ENCODE assay signal across 18 cellular contexts in the genomic region with DNA sequence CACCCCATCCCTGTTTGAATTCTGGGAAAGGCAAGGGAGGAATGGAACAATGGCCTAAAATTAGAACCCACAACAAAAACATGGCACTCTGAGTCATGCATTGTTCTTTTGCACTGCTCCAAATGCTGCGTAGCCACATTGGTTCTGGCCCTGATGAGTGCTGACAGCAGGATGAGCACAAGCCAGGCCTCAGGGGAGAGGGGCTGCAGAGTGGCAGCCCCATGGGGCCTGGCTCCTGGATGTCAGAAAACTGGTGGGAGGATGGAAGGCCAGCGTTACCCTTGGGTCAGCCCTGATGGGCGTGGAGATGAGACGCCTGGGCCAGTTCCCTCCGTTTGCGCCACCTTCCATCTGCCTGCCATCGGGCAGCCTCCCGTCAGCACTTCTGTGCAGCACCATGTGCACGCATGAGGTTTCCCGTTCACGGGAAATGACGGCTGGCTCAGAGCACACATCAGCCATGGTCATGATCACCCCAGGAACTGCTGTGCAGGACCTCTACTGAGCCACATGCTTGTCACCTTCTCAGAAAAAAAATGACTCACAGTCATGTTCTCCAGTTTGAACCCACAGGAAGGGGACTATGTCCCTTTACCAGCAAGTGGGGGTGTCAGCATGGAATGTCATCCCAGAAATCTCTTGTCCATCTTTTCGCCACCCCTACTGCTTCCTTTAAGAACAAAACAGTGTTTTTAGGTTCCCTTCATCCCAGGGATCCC.
DNase-seq lines count a peak whose midpoint lies in the region; ATAC-seq, FAIRE-seq and TF ChIP-seq lines count a peak whose summit lies in the region.
"Had no signal": no experiment of that assay in that cellular context is flagged by ENCODE, and none has a peak within 500 bp of the region (broad histone marks: within the 10 kb centered on the region; RNA-seq: fewer than 3 reads in every experiment).

No MANE protein-coding gene starts in this region.

- H3K27ac Mint-ChIP-seq in astrocyte (ENCODE audit: unreplicated experiment), result no peak overlapping the region
- no peak overlapping the region for H3K27ac Mint-ChIP-seq in activated CD4-positive, alpha-beta memory T cell treated with anti-CD3 and anti-CD28 coated beads for 36 hours

- H3K4me3 ChIP-seq in right atrium auricular region (no peak overlapping the region), astrocyte (ENCODE audit: insufficient read depth, low read depth, low read length) (no peak overlapping the region), foreskin fibroblast (ENCODE audit: low read depth in 1 of 2, low read length in 2 of 2) (no peak overlapping the region), upper lobe of right lung (no peak overlapping the region)

- POLR2A ChIA-PET in activated CD4-positive, alpha-beta memory T cell treated with anti-CD3 and anti-CD28 coated beads for 36 hours (lab: Charles Lee), result no interaction called here

- peak; percentile 11 for DNase-seq in right atrium auricular region (ENCODE audit: low spot score)
- no peak for DNase-seq in left ventricle myocardium superior
- DNase-seq in astrocyte (ENCODE audit: low read depth), result peak; percentile 28
- peak; percentile 51 to 53 for DNase-seq in foreskin fibroblast
- no peak for DNase-seq in upper lobe of right lung
- DNase-seq in NCI-H748 (lab: John Stamatoyannopoulos, UW; ENCODE audit: unreplicated experiment), result no peak
- DNase-seq in RCC 7860 (ENCODE audit: low spot score), result no peak
- DNase-seq in activated CD4-positive, alpha-beta memory T cell treated with anti-CD3 and anti-CD28 coated beads for 36 hours, result no peak
- DNase-seq: COR-L47, H7, MM.1S, NCI-H1092 treated with DMSO at 0.1 percent for 48 hours, NCI-H2081 treated with DMSO at 0.1 percent for 48 hours, NCI-H510A, Right ventricle myocardium superior had no signal

- ATAC-seq in left ventricle myocardium superior, result no peak
- ATAC-seq in upper lobe of right lung, result no peak

- H3K27me3 ChIP-seq in right atrium auricular region (no peaks in the 10 kb centered on the region), astrocyte (ENCODE audit: insufficient read depth, low read length) (no peaks in the 10 kb centered on the region), upper lobe of right lung (no peaks in the 10 kb centered on the region)

- H3K27ac ChIP-seq in right atrium auricular region (no peak overlapping the region), astrocyte (ENCODE audit: low read depth, low read length) (no peak overlapping the region), upper lobe of right lung (no peak overlapping the region)
- H3K27ac ChIP-seq: KMS-11 had no signal

- no peaks in the 10 kb centered on the region for H4K20me1 ChIP-seq in astrocyte (ENCODE audit: insufficient read depth, low read length)

- H3K27me3 Mint-ChIP-seq in astrocyte (ENCODE audit: low read depth, unreplicated experiment), result peaks cover 24% of the 10 kb centered on the region
- peaks cover 1% of the 10 kb centered on the region for H3K27me3 Mint-ChIP-seq in activated CD4-positive, alpha-beta memory T cell treated with anti-CD3 and anti-CD28 coated beads for 36 hours

- FAIRE-seq in astrocyte (lab: Jason Lieb, UNC), result no peak
- no peak for FAIRE-seq in RCC 7860 (lab: Jason Lieb, UNC)
- FAIRE-seq: A204.1, GM19239 had no signal

- no peak overlapping the region for H3K4me2 ChIP-seq in astrocyte (ENCODE audit: low read length)
- H3K4me2 ChIP-seq: KMS-11 had no signal

- H3K36me3 Mint-ChIP-seq in astrocyte (ENCODE audit: low read depth, unreplicated experiment), result peaks cover 3% of the 10 kb centered on the region
- no peaks in the 10 kb centered on the region for H3K36me3 Mint-ChIP-seq in activated CD4-positive, alpha-beta memory T cell treated with anti-CD3 and anti-CD28 coated beads for 36 hours

- no peaks in the 10 kb centered on the region for H3K36me3 ChIP-seq in right atrium auricular region
- H3K36me3 ChIP-seq in astrocyte (ENCODE audit: insufficient read depth, low read length), result no peaks in the 10 kb centered on the region
- H3K36me3 ChIP-seq in upper lobe of right lung, result no peaks in the 10 kb centered on the region

- TF ChIP-seq CTCF in right atrium auricular region (IDR thresholded peaks at IDR 0.05) (no peak), astrocyte (IDR thresholded peaks at IDR 0.05; ENCODE audit: insufficient read depth, low read depth, low read length) (no peak), foreskin fibroblast (IDR thresholded peaks at IDR 0.05; ENCODE audit: low read depth, low read length) (no peak), upper lobe of right lung (IDR thresholded peaks at IDR 0.05) (no peak)

- H3K9me3 ChIP-seq in right atrium auricular region, result no peaks in the 10 kb centered on the region
- no peaks in the 10 kb centered on the region for H3K9me3 ChIP-seq in astrocyte (ENCODE audit: insufficient read depth, low read depth, low read length)
- H3K9me3 ChIP-seq in upper lobe of right lung, result no peaks in the 10 kb centered on the region

- H3K79me2 ChIP-seq in astrocyte (ENCODE audit: insufficient read depth, low read length), result no peaks in the 10 kb centered on the region

- no peaks in the 10 kb centered on the region for H3K4me1 ChIP-seq in right atrium auricular region
- H3K4me1 ChIP-seq in astrocyte (ENCODE audit: insufficient read depth, low read length), result peaks cover 9% of the 10 kb centered on the region
- no peaks in the 10 kb centered on the region for H3K4me1 ChIP-seq in upper lobe of right lung

- H3K4me1 Mint-ChIP-seq in astrocyte (ENCODE audit: low read depth, unreplicated experiment), result peaks cover 10% of the 10 kb centered on the region
- no peaks in the 10 kb centered on the region for H3K4me1 Mint-ChIP-seq in activated CD4-positive, alpha-beta memory T cell treated with anti-CD3 and anti-CD28 coated beads for 36 hours (ENCODE audit: low read depth)

- no peak overlapping the region for H3K9ac ChIP-seq in astrocyte (ENCODE audit: low read length)
- H3K9ac ChIP-seq: KMS-11 had no signal

- intact Hi-C loops in left ventricle myocardium superior (cut with micrococcal nuclease) (no loop called here), upper lobe of right lung (cut with DNase I) (no loop called here)
- intact Hi-C loops in activated CD4-positive, alpha-beta memory T cell treated with anti-CD3 and anti-CD28 coated beads for 36 hours (cut with micrococcal nuclease), result no loop called here

- peaks cover 8% of the 10 kb centered on the region for H3K9me3 Mint-ChIP-seq in astrocyte (ENCODE audit: unreplicated experiment)
- no peaks in the 10 kb centered on the region for H3K9me3 Mint-ChIP-seq in activated CD4-positive, alpha-beta memory T cell treated with anti-CD3 and anti-CD28 coated beads for 36 hours

- H3K4me3 Mint-ChIP-seq in astrocyte (ENCODE audit: unreplicated experiment), result no peak overlapping the region
- no peak overlapping the region for H3K4me3 Mint-ChIP-seq in activated CD4-positive, alpha-beta memory T cell treated with anti-CD3 and anti-CD28 coated beads for 36 hours

- no peak overlapping the region for H2AFZ ChIP-seq in astrocyte (ENCODE audit: low read depth, low read length)

- CTCF ChIA-PET in activated CD4-positive, alpha-beta memory T cell treated with anti-CD3 and anti-CD28 coated beads for 36 hours (lab: Charles Lee), result no interaction called here

Comparison
In these comparisons a context has a peak if more than half of its experiments do, and no peak if none do; other contexts are left out.
1. DNase-seq: peak in right atrium auricular region (single experiment), astrocyte (single experiment) and foreskin fibroblast (2 of 2); none in left ventricle myocardium superior (single experiment), upper lobe of right lung (single experiment), NCI-H748 (single experiment), RCC 7860 (single experiment) and activated CD4-positive, alpha-beta memory T cell treated with anti-CD3 and anti-CD28 coated beads for 36 hours (single experiment).